In genomic region chr6:2630362-2630761, GRCh38 we compare ENCODE assay signal across 1 cellular context.
TF ChIP-seq lines count a peak whose summit lies in the region.

No MANE protein-coding gene starts in this region.

TF ChIP-seq in HepG2, 621 proteins besides CTCF, POLR2A, EP300 and RAD21 (continued from another document and continues in another):
- TF ChIP-seq HOMEZ (CRISPR knock-in tag; IDR thresholded peaks at IDR 0.05; ENCODE audit: low read depth) (peak; percentile 40; the same call in 1 of the 2 replicates), MEF2D (CRISPR knock-in tag; IDR thresholded peaks at IDR 0.05) (0 out of 2 replicates have a peak, but pooled peaks have one; percentile 43), GATAD2A (CRISPR knock-in tag; IDR thresholded peaks at IDR 0.05) (peak; percentile 57), SAP130 (CRISPR knock-in tag; IDR thresholded peaks at IDR 0.05; ENCODE audit: low read depth) (peak; percentile 66), FOXP1 (IDR thresholded peaks at IDR 0.05) (no peak), FOXP1 (CRISPR knock-in tag; IDR thresholded peaks at IDR 0.05) (peak; percentile 47; the same call in 1 of the 2 replicates), NR2F1 (CRISPR knock-in tag; IDR thresholded peaks at IDR 0.05) (peak; percentile 31 to 70; a peak in 2 of 4 replicates), FLYWCH1 (CRISPR knock-in tag; IDR thresholded peaks at IDR 0.05) (no peak), MAFF (IDR thresholded peaks at IDR 0.05; ENCODE audit: low read depth, low read length) (peak; percentile 85), NFE2L2 (IDR thresholded peaks at IDR 0.05; ENCODE audit: low read length) (no peak), SNAI1 (CRISPR knock-in tag; IDR thresholded peaks at IDR 0.05; ENCODE audit: borderline replicate concordance) (no peak), MIXL1 (CRISPR knock-in tag; IDR thresholded peaks at IDR 0.05) (0 out of 2 replicates have a peak, but pooled peaks have one; percentile 13), ELF1 (CRISPR knock-in tag; IDR thresholded peaks at IDR 0.05) (no peak), FOXK1 (CRISPR knock-in tag; IDR thresholded peaks at IDR 0.05; ENCODE audit: borderline replicate concordance, low read depth) (peak; percentile 18; the same call in 1 of the 2 replicates), ZNF629 (CRISPR knock-in tag; conservative IDR thresholded peaks at IDR 0.05) (no peak), MIER3 (CRISPR knock-in tag; IDR thresholded peaks at IDR 0.05; ENCODE audit: borderline replicate concordance) (peak; percentile 75; the same call in 1 of the 2 replicates), HNRNPUL1 (IDR thresholded peaks at IDR 0.05; ENCODE audit: low read depth, low read length) (no peak), ARID5B (CRISPR knock-in tag; IDR thresholded peaks at IDR 0.05) (peak; percentile 80), CBX2 (IDR thresholded peaks at IDR 0.05; ENCODE audit: low read depth, low read length) (no peak), CBX2 (CRISPR knock-in tag; IDR thresholded peaks at IDR 0.05; ENCODE audit: low read depth) (no peak), ZNF800 (CRISPR knock-in tag; IDR thresholded peaks at IDR 0.05) (peak; percentile 45; the same call in 1 of the 2 replicates), KLF16 (CRISPR knock-in tag; IDR thresholded peaks at IDR 0.05) (0 out of 4 replicates have a peak, but pooled peaks of 1 of the 2 experiments have one; percentile 39), ELF3 (CRISPR knock-in tag; IDR thresholded peaks at IDR 0.05) (peak; percentile 32; the same call in 1 of the 2 replicates), FOSL2 (CRISPR knock-in tag; IDR thresholded peaks at IDR 0.05) (peak; percentile 94), NR2F6 (IDR thresholded peaks at IDR 0.05) (peak; percentile 40; the same call in 1 of the 2 replicates), NR2F6 (CRISPR knock-in tag; IDR thresholded peaks at IDR 0.05) (peak; percentile 50; the same call in 1 of the 2 replicates), BRF2 (CRISPR knock-in tag; IDR thresholded peaks at IDR 0.05) (no peak), CEBPB (IDR thresholded peaks at IDR 0.05; ENCODE audit: borderline replicate concordance, low read depth, low read length) (peak; percentile 59), AHR (CRISPR knock-in tag; IDR thresholded peaks at IDR 0.05) (no peak), MED1 (CRISPR knock-in tag; IDR thresholded peaks at IDR 0.05) (0 out of 2 replicates have a peak, but pooled peaks have one; percentile 28), RXRB (CRISPR knock-in tag; IDR thresholded peaks at IDR 0.05; ENCODE audit: borderline replicate concordance) (peak; percentile 47; the same call in 1 of the 2 replicates), DPF2 (CRISPR knock-in tag; IDR thresholded peaks at IDR 0.05; ENCODE audit: borderline replicate concordance, low read depth) (no peak), ZNF670 (CRISPR knock-in tag; IDR thresholded peaks at IDR 0.05; ENCODE audit: borderline replicate concordance) (0 out of 2 replicates have a peak, but pooled peaks have one; percentile 43), KLF11 (CRISPR knock-in tag; IDR thresholded peaks at IDR 0.05) (no peak), PAXIP1 (CRISPR knock-in tag; conservative IDR thresholded peaks at IDR 0.05) (0 out of 2 replicates have a peak, but pooled peaks have one; percentile 29), ARID3A (IDR thresholded peaks at IDR 0.05; ENCODE audit: low read depth, low read length) (peak; percentile 46; the same call in 1 of the 2 replicates), CREB1 (IDR thresholded peaks at IDR 0.05) (peak; percentile 89), CREB1 (CRISPR knock-in tag; IDR thresholded peaks at IDR 0.05) (peak; percentile 74), ARHGAP35 (CRISPR knock-in tag; IDR thresholded peaks at IDR 0.05; ENCODE audit: borderline replicate concordance) (no peak)
- TF ChIP-seq, protein P1, sequence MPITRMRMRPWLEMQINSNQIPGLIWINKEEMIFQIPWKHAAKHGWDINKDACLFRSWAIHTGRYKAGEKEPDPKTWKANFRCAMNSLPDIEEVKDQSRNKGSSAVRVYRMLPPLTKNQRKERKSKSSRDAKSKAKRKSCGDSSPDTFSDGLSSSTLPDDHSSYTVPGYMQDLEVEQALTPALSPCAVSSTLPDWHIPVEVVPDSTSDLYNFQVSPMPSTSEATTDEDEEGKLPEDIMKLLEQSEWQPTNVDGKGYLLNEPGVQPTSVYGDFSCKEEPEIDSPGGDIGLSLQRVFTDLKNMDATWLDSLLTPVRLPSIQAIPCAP (CRISPR knock-in tag; IDR thresholded peaks at IDR 0.05; ENCODE audit: low read depth) = no peak
- TF ChIP-seq, protein P2, sequence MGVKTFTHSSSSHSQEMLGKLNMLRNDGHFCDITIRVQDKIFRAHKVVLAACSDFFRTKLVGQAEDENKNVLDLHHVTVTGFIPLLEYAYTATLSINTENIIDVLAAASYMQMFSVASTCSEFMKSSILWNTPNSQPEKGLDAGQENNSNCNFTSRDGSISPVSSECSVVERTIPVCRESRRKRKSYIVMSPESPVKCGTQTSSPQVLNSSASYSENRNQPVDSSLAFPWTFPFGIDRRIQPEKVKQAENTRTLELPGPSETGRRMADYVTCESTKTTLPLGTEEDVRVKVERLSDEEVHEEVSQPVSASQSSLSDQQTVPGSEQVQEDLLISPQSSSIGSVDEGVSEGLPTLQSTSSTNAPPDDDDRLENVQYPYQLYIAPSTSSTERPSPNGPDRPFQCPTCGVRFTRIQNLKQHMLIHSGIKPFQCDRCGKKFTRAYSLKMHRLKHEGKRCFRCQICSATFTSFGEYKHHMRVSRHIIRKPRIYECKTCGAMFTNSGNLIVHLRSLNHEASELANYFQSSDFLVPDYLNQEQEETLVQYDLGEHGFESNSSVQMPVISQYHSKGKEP (CRISPR knock-in tag; IDR thresholded peaks at IDR 0.05) = no peak
- TF ChIP-seq, protein P3, sequence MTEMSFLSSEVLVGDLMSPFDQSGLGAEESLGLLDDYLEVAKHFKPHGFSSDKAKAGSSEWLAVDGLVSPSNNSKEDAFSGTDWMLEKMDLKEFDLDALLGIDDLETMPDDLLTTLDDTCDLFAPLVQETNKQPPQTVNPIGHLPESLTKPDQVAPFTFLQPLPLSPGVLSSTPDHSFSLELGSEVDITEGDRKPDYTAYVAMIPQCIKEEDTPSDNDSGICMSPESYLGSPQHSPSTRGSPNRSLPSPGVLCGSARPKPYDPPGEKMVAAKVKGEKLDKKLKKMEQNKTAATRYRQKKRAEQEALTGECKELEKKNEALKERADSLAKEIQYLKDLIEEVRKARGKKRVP (CRISPR knock-in tag; IDR thresholded peaks at IDR 0.05) = peak in 1 of 2 experiments; percentile 64; a peak in 1 of 4 replicates
- TF ChIP-seq, protein P4, sequence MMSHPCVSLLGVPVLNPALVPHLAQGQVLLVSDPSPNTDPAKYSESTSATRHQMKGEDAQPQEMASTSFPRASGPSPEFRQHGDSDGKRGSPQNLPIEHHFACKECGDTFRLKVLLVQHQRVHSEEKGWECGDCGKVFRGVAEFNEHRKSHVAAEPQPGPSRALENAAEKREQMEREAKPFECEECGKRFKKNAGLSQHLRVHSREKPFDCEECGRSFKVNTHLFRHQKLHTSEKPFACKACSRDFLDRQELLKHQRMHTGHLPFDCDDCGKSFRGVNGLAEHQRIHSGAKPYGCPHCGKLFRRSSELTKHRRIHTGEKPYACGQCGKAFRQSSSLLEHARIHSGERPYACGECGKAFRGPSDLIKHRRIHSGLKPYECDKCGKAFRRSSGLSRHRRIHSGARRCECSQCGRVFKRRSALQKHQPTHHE (CRISPR knock-in tag; IDR thresholded peaks at IDR 0.05; ENCODE audit: borderline replicate concordance) = no peak
